In the genomic region with DNA sequence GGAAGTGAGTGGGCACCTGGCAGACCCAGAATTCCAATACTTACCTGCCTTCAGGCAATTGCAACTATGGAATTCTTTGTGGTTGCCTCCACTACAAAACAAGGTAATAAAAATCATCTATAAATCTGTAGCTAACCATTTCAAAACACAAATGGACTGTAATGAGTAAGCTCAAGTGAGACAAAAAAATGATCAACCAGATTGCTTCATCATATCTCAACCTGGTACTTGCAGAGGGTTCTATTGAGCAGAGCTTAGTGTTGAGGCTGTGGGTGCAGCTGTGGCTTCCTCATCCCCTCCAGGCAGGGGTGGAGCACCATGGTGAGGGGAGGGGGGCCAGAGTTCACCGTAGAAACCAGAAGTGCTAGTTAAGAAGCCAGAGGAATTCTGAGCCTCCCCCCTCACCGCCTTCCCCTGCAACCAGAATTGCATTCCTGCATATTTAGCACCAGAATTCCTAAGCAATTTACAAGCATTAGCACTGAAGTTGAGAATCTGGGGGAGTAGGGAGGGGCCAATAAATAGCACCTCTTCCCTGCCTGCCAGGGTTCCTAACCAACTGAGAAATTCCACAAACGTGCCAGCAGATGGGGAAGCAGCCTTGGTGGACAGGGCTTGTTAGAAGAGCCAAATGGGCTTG, we compare ENCODE assay signal across 8 cellular contexts. TPM values are rescaled to one million over a fixed set of nuclear protein-coding genes. Genes with fewer than 3 reads are reported as not detected.
DNase-seq lines count a peak whose midpoint lies in the region; TF ChIP-seq lines count a peak whose summit lies in the region.

No MANE protein-coding gene starts in this region.

- DNase-seq in EH (ENCODE audit: low read depth) (peak; percentile 84), LHCN-M2 (ENCODE audit: low read depth) (peak; percentile 65), mammary epithelial cell (peak; percentile 90), mesendoderm (peak; percentile 98), DMS153 treated with DMSO at 0.1 percent for 48 hours (lab: John Stamatoyannopoulos, UW; ENCODE audit: unreplicated experiment) (no peak), superior temporal gyrus (ENCODE audit: extremely low spot score) (no peak), 8988T (no peak), Peyer's patch (no peak)

- no peak overlapping the region for H2BK15ac ChIP-seq in mesendoderm (replicated peaks; ENCODE audit: low read depth)

- in situ Hi-C loops in mammary epithelial cell (cut with MboI; ENCODE audit: low sequenced_read_pairs in 2 of 2) = loop anchor here (25.0 kb wide), 1 partner anchor 141 kb away; no protein-coding TSS in a partner anchor

- no peak overlapping the region for H3K18ac ChIP-seq in mesendoderm (ENCODE audit: low read length)

- H3K27me3 ChIP-seq in mammary epithelial cell (ENCODE audit: insufficient read depth, low read length) (no peaks in the 10 kb centered on the region), mesendoderm (ENCODE audit: insufficient read depth, low read length, poor library complexity) (no peaks in the 10 kb centered on the region), Peyer's patch (no peaks in the 10 kb centered on the region)

- peaks cover 15% of the 10 kb centered on the region for H3K9me3 ChIP-seq in mammary epithelial cell (replicated peaks; ENCODE audit: insufficient read depth, low read length)
- no peaks in the 10 kb centered on the region for H3K9me3 ChIP-seq in Peyer's patch

- H3K36me3 ChIP-seq in mammary epithelial cell (ENCODE audit: insufficient read depth, low read length) (no peaks in the 10 kb centered on the region), mesendoderm (ENCODE audit: control insufficient read depth, insufficient read depth, low read length) (no peaks in the 10 kb centered on the region), Peyer's patch (no peaks in the 10 kb centered on the region)

- H3K4me2 ChIP-seq in mammary epithelial cell (ENCODE audit: insufficient read depth, low read depth, low read length) (peak overlapping the region; percentile 46), mesendoderm (ENCODE audit: low read length) (no peak overlapping the region)

- H3K4ac ChIP-seq in mesendoderm (ENCODE audit: low read depth, low read length) = no peak overlapping the region

- no peak overlapping the region for H4K8ac ChIP-seq in mesendoderm (ENCODE audit: low read depth, low read length)

- H4K5ac ChIP-seq in mesendoderm (ENCODE audit: low read length) = no peak overlapping the region

- no peak overlapping the region for H3K9ac ChIP-seq in mammary epithelial cell (ENCODE audit: insufficient read depth, low read length)
- H3K9ac ChIP-seq in mesendoderm (ENCODE audit: low read length) = no peak overlapping the region

- no peak overlapping the region for H2BK5ac ChIP-seq in mesendoderm (ENCODE audit: low read length)

- peak; percentile 21 to 36 for TF ChIP-seq CTCF in mammary epithelial cell (conservative IDR thresholded peaks at IDR 0.05 in 1 of 2, IDR thresholded peaks at IDR 0.05 in 1 of 2; ENCODE audit: extremely low read depth in 1 of 2, insufficient read depth in 1 of 2, low read depth in 1 of 2, low read length in 2 of 2)
- no peak for TF ChIP-seq CTCF in Peyer's patch (IDR thresholded peaks at IDR 0.05)

- no peaks in the 10 kb centered on the region for H4K20me1 ChIP-seq in mammary epithelial cell (ENCODE audit: insufficient read depth, low read length)

- no peaks in the 10 kb centered on the region for H3K79me1 ChIP-seq in mesendoderm (ENCODE audit: low read length)

- no TSS peak for BruUV-seq in mammary epithelial cell (replicated peaks; lab: Mats Ljungman, UMichigan)

- dilution Hi-C loops in mammary epithelial cell (cut with HindIII; ENCODE audit: low sequenced_read_pairs) = no loop called here

- H3K27ac ChIP-seq in mammary epithelial cell (ENCODE audit: insufficient read depth, low read depth, low read length) = no peak overlapping the region
- H3K27ac ChIP-seq in mesendoderm (ENCODE audit: low read depth, low read length) = no peak overlapping the region
- no peak overlapping the region for H3K27ac ChIP-seq in Peyer's patch

- no peak overlapping the region for H3K56ac ChIP-seq in mesendoderm (ENCODE audit: low read length)

- no peak overlapping the region for H3K4me3 ChIP-seq in mammary epithelial cell (replicated peaks in 1 of 3; ENCODE audit: insufficient read depth in 1 of 3, low read depth in 2 of 3, low read length in 3 of 3)
- H3K4me3 ChIP-seq in mesendoderm (ENCODE audit: low read length) = no peak overlapping the region
- H3K4me3 ChIP-seq in Peyer's patch = no peak overlapping the region

- no peak overlapping the region for H3K23ac ChIP-seq in mesendoderm (ENCODE audit: low read length)

- no peak overlapping the region for H2BK120ac ChIP-seq in mesendoderm (ENCODE audit: low read depth, low read length)

- H3K79me2 ChIP-seq in mammary epithelial cell (ENCODE audit: insufficient read depth, low read length) (no peaks in the 10 kb centered on the region), mesendoderm (ENCODE audit: control insufficient read depth, insufficient read depth, low read length) (no peaks in the 10 kb centered on the region)

- H2AK5ac ChIP-seq in mesendoderm (ENCODE audit: low read length) = no peak overlapping the region

- intact Hi-C loops in mammary epithelial cell (cut with micrococcal nuclease) = loop anchor here (1.0 kb wide), 1 partner anchor 8 kb away; no protein-coding TSS in a partner anchor

- peaks cover 25% of the 10 kb centered on the region for H3K4me1 ChIP-seq in mammary epithelial cell (ENCODE audit: insufficient read depth, low read length)
- no peaks in the 10 kb centered on the region for H3K4me1 ChIP-seq in mesendoderm (ENCODE audit: control insufficient read depth, low read depth, low read length)
- no peaks in the 10 kb centered on the region for H3K4me1 ChIP-seq in Peyer's patch

- WGBS in mammary epithelial cell (ENCODE audit: low coverage, missing lambda C conversion rate) = 10% methylated on average over 3 of the region's 3 CpGs
- no CpG with 5 or more reads among the region's 3 CpGs for WGBS in mesendoderm (ENCODE audit: extremely low coverage, insufficient coverage, low lambda C conversion rate)

- TF ChIP-seq POLR2A in Peyer's patch (IDR thresholded peaks at IDR 0.05) = no peak

- no peak overlapping the region for H2AFZ ChIP-seq in mammary epithelial cell (ENCODE audit: low read depth, low read length)

- CTCF ChIA-PET in mammary epithelial cell (lab: Charles Lee; ENCODE audit: low non-redundant PET) = interaction anchor here (0.6 kb wide), 1 partner anchor 619 kb away, joined by 4 read pairs; no protein-coding TSS in a partner anchor

RNA-seq across cellular contexts. Expression of gene CTAG1A, which starts 11.5 kb away (rescaled TPM):
- total RNA-seq in LHCN-M2 (2014; rRNA removed) (not detected in 2 replicates), mammary epithelial cell (not detected), Peyer's patch (not detected)
- not detected for polyA plus RNA-seq in LHCN-M2 (2012)
- not detected for polyA plus RNA-seq in mammary epithelial cell
- not detected for polyA minus RNA-seq in mammary epithelial cell
- polyA plus RNA-seq in mesendoderm (2013, experiment 1 of 2) = not detected
- not detected for polyA plus RNA-seq in mesendoderm (2013, experiment 2 of 2)

RNA-seq across cellular contexts. Expression of gene CTAG1B, which starts 22.7 kb away (rescaled TPM):
- not detected in 2 replicates for total RNA-seq in LHCN-M2 (2014; rRNA removed)
- not detected for polyA plus RNA-seq in LHCN-M2 (2012)
- total RNA-seq in mammary epithelial cell = not detected
- polyA plus RNA-seq in mammary epithelial cell = not detected
- polyA minus RNA-seq in mammary epithelial cell = not detected
- not detected for polyA plus RNA-seq in mesendoderm (2013, experiment 1 of 2)
- polyA plus RNA-seq in mesendoderm (2013, experiment 2 of 2) = not detected
- not detected for total RNA-seq in Peyer's patch

RNA-seq across cellular contexts. Expression of gene IKBKG, which starts 49.0 kb away (rescaled TPM):
- total RNA-seq in LHCN-M2 (2014; rRNA removed) (21.5 and 22.4 TPM in 2 replicates), mammary epithelial cell (10 to 100 TPM; 11.2 to 31.4 TPM), Peyer's patch (10 to 100 TPM; 11.9 to 74.3 (median 23.3) TPM)
- polyA plus RNA-seq in LHCN-M2 (2012) = 30.3 TPM
- polyA plus RNA-seq in mammary epithelial cell = 27.0 TPM
- 12.4 TPM for polyA minus RNA-seq in mammary epithelial cell
- polyA plus RNA-seq in mesendoderm (2013, experiment 1 of 2) = 11.1 TPM
- polyA plus RNA-seq in mesendoderm (2013, experiment 2 of 2) = 11.7 TPM

RNA-seq across cellular contexts. Expression of gene G6PD, which starts 49.8 kb away (rescaled TPM):
- total RNA-seq in LHCN-M2 (2014; rRNA removed) = 56.9 and 60.1 TPM in 2 replicates
- polyA plus RNA-seq in LHCN-M2 (2012) = 321 TPM
- total RNA-seq in mammary epithelial cell = 100 to 1,000 TPM in 1 of 2 donors, 10 to 100 TPM in 1; 77.2 to 124 TPM
- 150 TPM for polyA plus RNA-seq in mammary epithelial cell
- polyA minus RNA-seq in mammary epithelial cell = 115 TPM
- 47.0 TPM for polyA plus RNA-seq in mesendoderm (2013, experiment 1 of 2)
- 49.5 TPM for polyA plus RNA-seq in mesendoderm (2013, experiment 2 of 2)
- 10 to 100 TPM; 14.0 to 65.2 (median 43.1) TPM for total RNA-seq in Peyer's patch

RNA-seq across cellular contexts. Expression of gene CTAG2, which starts 57.0 kb away (rescaled TPM):
- total RNA-seq in LHCN-M2 (2014; rRNA removed) (not detected in 2 replicates), mammary epithelial cell (not detected), Peyer's patch (not detected)
- polyA plus RNA-seq in LHCN-M2 (2012) = not detected
- polyA plus RNA-seq in mammary epithelial cell = not detected
- polyA minus RNA-seq in mammary epithelial cell = not detected
- polyA plus RNA-seq in mesendoderm (2013, experiment 1 of 2) = not detected
- polyA plus RNA-seq in mesendoderm (2013, experiment 2 of 2) = not detected

Comparison
In these comparisons a context has a peak if more than half of its experiments do, and no peak if none do; other contexts are left out.
1. DNase-seq: peak in EH (single experiment), LHCN-M2 (single experiment), mammary epithelial cell (single experiment) and mesendoderm (single experiment); none in DMS153 treated with DMSO at 0.1 percent for 48 hours (single experiment), superior temporal gyrus (single experiment), 8988T (single experiment) and Peyer's patch (0 of 3).
2. CTCF ChIP-seq: peak in mammary epithelial cell (2 of 2); none in Peyer's patch (0 of 6).